ENCODE assay signal across 7 cellular contexts in the genomic region with DNA sequence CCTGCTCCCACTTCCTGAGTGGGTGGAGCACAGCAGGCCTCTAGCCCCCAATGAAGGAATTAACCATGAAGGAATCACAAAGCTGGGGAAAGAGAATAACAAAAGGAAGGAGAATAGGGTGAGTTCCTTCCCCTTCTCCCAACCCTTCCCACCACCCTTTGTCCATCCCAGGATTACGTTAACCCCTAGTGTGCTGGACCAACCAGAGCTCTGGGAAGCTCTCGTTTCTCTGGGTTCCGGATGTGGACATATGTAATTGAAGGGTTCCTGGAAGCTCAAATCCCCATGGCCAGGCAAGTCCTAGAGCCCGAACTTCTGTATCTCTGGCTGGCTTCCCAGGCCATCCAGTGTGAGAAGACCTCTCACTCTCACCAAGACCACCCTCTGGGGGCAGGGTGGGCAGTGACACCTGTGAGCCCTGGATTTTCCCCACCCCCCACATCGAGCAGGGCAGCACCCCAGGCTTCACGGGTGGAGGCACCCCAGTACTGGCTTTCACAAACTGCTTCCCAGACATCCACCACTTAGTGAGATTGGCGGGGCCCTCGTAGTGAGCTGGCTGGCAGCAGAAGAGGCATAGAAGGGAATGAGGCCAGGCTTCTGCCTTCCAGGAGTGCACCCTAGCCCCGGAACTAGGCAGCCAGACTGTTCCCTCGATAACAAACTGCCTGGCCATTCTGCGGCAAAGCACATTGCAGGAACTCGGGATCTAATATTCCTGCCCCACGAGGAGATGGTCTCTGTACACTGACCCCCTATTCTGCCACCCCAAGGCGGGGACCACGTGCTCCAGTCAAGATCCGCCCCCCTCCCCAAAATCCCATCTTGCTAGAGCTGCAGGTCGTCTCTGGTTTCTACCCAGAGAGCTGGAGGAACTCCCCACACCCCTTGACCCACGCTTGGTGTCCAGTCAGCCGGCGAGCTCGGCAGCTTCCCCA. TPM values are rescaled to one million over a fixed set of nuclear protein-coding genes. Genes with fewer than 3 reads are reported as not detected.
DNase-seq lines count a peak whose midpoint lies in the region; ATAC-seq and TF ChIP-seq lines count a peak whose summit lies in the region.

No MANE protein-coding gene starts in this region.

- no peaks in the 10 kb centered on the region for H4K20me1 ChIP-seq in HCT116 (ENCODE audit: insufficient read depth)

- DNase-seq in HCT116 (ENCODE audit: low read depth, low spot score) (no peak), spleen (no peak), medulla oblongata (ENCODE audit: extremely low spot score) (no peak), hippocampal formation (lab: John Stamatoyannopoulos, UW) (no peak)

- POLR2A ChIA-PET in HCT116 (lab: Charles Lee) = no interaction called here

- H3K4me1 ChIP-seq in HCT116 (ENCODE audit: control insufficient read depth in 1 of 2, insufficient read depth in 2 of 2, low read length in 2 of 2) (peaks cover 14 to 35% of the 10 kb centered on the region in 2 experiments), spleen (peaks cover 9 to 62% (median 42%) of the 10 kb centered on the region in 6 donors)

- TF ChIP-seq CTCF in HCT116 (IDR thresholded peaks at IDR 0.05 in 2 of 3, conservative IDR thresholded peaks at IDR 0.05 in 1 of 3; ENCODE audit: borderline replicate concordance in 1 of 3, insufficient read depth in 1 of 3, low read depth in 2 of 3, low read length in 2 of 3) (no peak), WI38 (IDR thresholded peaks at IDR 0.05; ENCODE audit: low read depth, low read length) (no peak), spleen (IDR thresholded peaks at IDR 0.05 in 8 of 11, conservative IDR thresholded peaks at IDR 0.05 in 3 of 11) (no peak)

- TF ChIP-seq POLR2A in HCT116 (IDR thresholded peaks at IDR 0.05; ENCODE audit: borderline replicate concordance, extremely low read depth, insufficient read depth, insufficient read length) (no peak), spleen (IDR thresholded peaks at IDR 0.05) (no peak)

- 20 to 53% (median 25%) methylated on average over 12 to 21 of the region's 21 CpGs for WGBS in spleen, 5 donors

- BruUV-seq in HCT116 (replicated peaks; lab: Mats Ljungman, UMichigan) = no TSS peak

- H3K79me2 ChIP-seq in HCT116 (ENCODE audit: insufficient read depth, low read length) = peaks cover 52% of the 10 kb centered on the region

- peak overlapping the region; percentile 100 for H3K4me2 ChIP-seq in HCT116 (ENCODE audit: low read length)

- H3K27me3 ChIP-seq in HCT116 (ENCODE audit: insufficient read depth, low read length) = no peaks in the 10 kb centered on the region
- peaks cover 0 to 38% (median 12%) of the 10 kb centered on the region in 7 donors for H3K27me3 ChIP-seq in spleen (replicated peaks in 1 of 7)

- ATAC-seq in HCT116 = no peak
- no peak for ATAC-seq in GM19397 (IDR thresholded peaks at IDR 0.05; ENCODE audit: unreplicated experiment)

- H3K9ac ChIP-seq in HCT116 (ENCODE audit: low read length) = peak overlapping the region; percentile 75

- H3K4me3 ChIP-seq in HCT116 (replicated peaks in 1 of 2; ENCODE audit: low read depth in 1 of 2, low read length in 2 of 2) (peak overlapping the region; percentile 82 to 94), WI38 (ENCODE audit: low read depth, low read length) (peak overlapping the region; percentile 63), iPS-11a (ENCODE audit: low read depth, low read length) (peak overlapping the region; percentile 95), spleen (peak overlapping the region; percentile 64 to 96 (median 84))

- TF ChIP-seq RAD21 in HCT116 (IDR thresholded peaks at IDR 0.05; ENCODE audit: low read depth) = no peak

- RAD21 ChIA-PET in HCT116 (lab: Charles Lee; ENCODE audit: low non-redundant PET in 1 of 2, low total read pairs in 2 of 2, uncharacterized antibody in 2 of 2, unreplicated experiment in 2 of 2) = no interaction called here

- intact Hi-C loops in HCT116 (cut with micrococcal nuclease) = loop anchor here (5.0 to 10.0 kb wide), 2 partner anchors 45 to 242 kb away; no protein-coding TSS in a partner anchor
- intact Hi-C loops in spleen (cut with DNase I; ENCODE audit: low total_unique reads) = no loop called here

- H2AFZ ChIP-seq in HCT116 (ENCODE audit: low read depth, low read length, poor library complexity, severe bottlenecking) = no peak overlapping the region

- no peaks in the 10 kb centered on the region for H3K9me3 ChIP-seq in HCT116 (ENCODE audit: control insufficient read depth in 1 of 2, insufficient read depth in 1 of 2, low read depth in 1 of 2, low read length in 2 of 2)
- no peaks in the 10 kb centered on the region for H3K9me3 ChIP-seq in spleen

- CTCF ChIA-PET in HCT116 (lab: Charles Lee) = interaction anchor here (1.6 kb wide), 1 partner anchor 381 kb away, joined by 4 read pairs; no protein-coding TSS in a partner anchor

- H3K36me3 ChIP-seq in HCT116 (ENCODE audit: control insufficient read depth in 1 of 2, insufficient read depth in 2 of 2, low read length in 2 of 2) (no peaks in the 10 kb centered on the region), spleen (no peaks in the 10 kb centered on the region)

- H3K27ac ChIP-seq in HCT116 (ENCODE audit: low read depth, low read length) (peak overlapping the region; percentile 85; the same call in 1 of the 2 replicates), spleen (peak overlapping the region in 2 of 8 donors; percentile 88 to 89)

- H3K9me2 ChIP-seq in HCT116 (ENCODE audit: insufficient read depth) = no peaks in the 10 kb centered on the region

TF ChIP-seq in HCT116, 20 proteins besides CTCF, POLR2A, EP300 and RAD21 (continues in another document):
- no peak for TF ChIP-seq SIN3A (IDR thresholded peaks at IDR 0.05; ENCODE audit: low read depth)
- TF ChIP-seq FOSL1 (IDR thresholded peaks at IDR 0.05; ENCODE audit: low read depth) = no peak
- TF ChIP-seq, protein P1, sequence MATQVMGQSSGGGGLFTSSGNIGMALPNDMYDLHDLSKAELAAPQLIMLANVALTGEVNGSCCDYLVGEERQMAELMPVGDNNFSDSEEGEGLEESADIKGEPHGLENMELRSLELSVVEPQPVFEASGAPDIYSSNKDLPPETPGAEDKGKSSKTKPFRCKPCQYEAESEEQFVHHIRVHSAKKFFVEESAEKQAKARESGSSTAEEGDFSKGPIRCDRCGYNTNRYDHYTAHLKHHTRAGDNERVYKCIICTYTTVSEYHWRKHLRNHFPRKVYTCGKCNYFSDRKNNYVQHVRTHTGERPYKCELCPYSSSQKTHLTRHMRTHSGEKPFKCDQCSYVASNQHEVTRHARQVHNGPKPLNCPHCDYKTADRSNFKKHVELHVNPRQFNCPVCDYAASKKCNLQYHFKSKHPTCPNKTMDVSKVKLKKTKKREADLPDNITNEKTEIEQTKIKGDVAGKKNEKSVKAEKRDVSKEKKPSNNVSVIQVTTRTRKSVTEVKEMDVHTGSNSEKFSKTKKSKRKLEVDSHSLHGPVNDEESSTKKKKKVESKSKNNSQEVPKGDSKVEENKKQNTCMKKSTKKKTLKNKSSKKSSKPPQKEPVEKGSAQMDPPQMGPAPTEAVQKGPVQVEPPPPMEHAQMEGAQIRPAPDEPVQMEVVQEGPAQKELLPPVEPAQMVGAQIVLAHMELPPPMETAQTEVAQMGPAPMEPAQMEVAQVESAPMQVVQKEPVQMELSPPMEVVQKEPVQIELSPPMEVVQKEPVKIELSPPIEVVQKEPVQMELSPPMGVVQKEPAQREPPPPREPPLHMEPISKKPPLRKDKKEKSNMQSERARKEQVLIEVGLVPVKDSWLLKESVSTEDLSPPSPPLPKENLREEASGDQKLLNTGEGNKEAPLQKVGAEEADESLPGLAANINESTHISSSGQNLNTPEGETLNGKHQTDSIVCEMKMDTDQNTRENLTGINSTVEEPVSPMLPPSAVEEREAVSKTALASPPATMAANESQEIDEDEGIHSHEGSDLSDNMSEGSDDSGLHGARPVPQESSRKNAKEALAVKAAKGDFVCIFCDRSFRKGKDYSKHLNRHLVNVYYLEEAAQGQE (IDR thresholded peaks at IDR 0.05; ENCODE audit: low read depth) = no peak
- TF ChIP-seq POLR2AphosphoS5 (IDR thresholded peaks at IDR 0.05; ENCODE audit: low read depth, low read length) = no peak
- no peak for TF ChIP-seq JUND (IDR thresholded peaks at IDR 0.05)
- no peak for TF ChIP-seq EZH2 (IDR thresholded peaks at IDR 0.05)
- TF ChIP-seq YY1 (IDR thresholded peaks at IDR 0.05; ENCODE audit: extremely low read depth, insufficient replicate concordance, low read depth, low read length) = no peak
- TF ChIP-seq CEBPB (IDR thresholded peaks at IDR 0.05; ENCODE audit: low read depth) = no peak
- no peak for TF ChIP-seq EGR1 (IDR thresholded peaks at IDR 0.05; ENCODE audit: low read depth)
- TF ChIP-seq, protein P2, sequence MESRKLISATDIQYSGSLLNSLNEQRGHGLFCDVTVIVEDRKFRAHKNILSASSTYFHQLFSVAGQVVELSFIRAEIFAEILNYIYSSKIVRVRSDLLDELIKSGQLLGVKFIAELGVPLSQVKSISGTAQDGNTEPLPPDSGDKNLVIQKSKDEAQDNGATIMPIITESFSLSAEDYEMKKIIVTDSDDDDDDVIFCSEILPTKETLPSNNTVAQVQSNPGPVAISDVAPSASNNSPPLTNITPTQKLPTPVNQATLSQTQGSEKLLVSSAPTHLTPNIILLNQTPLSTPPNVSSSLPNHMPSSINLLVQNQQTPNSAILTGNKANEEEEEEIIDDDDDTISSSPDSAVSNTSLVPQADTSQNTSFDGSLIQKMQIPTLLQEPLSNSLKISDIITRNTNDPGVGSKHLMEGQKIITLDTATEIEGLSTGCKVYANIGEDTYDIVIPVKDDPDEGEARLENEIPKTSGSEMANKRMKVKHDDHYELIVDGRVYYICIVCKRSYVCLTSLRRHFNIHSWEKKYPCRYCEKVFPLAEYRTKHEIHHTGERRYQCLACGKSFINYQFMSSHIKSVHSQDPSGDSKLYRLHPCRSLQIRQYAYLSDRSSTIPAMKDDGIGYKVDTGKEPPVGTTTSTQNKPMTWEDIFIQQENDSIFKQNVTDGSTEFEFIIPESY (IDR thresholded peaks at IDR 0.05; ENCODE audit: extremely low read depth, insufficient replicate concordance, low read length) = no peak
- TF ChIP-seq, protein P3, sequence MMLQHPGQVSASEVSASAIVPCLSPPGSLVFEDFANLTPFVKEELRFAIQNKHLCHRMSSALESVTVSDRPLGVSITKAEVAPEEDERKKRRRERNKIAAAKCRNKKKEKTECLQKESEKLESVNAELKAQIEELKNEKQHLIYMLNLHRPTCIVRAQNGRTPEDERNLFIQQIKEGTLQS (IDR thresholded peaks at IDR 0.05) = no peak
- TF ChIP-seq, protein P4, sequence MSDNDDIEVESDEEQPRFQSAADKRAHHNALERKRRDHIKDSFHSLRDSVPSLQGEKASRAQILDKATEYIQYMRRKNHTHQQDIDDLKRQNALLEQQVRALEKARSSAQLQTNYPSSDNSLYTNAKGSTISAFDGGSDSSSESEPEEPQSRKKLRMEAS (IDR thresholded peaks at IDR 0.05) = no peak
- no peak for TF ChIP-seq EZH2phosphoT487 (IDR thresholded peaks at IDR 0.05; ENCODE audit: borderline replicate concordance)
- TF ChIP-seq ZNF274 (IDR thresholded peaks at IDR 0.05; ENCODE audit: low read depth, low read length) = no peak
- TF ChIP-seq CBX3 (IDR thresholded peaks at IDR 0.05; ENCODE audit: low read depth) = no peak

RNA-seq across cellular contexts. Expression of a gene that starts 2.1 kb away (rescaled TPM):
- total RNA-seq in HCT116 (2021; ENCODE audit: unreplicated experiment) (23.8 TPM), spleen (10 to 100 TPM in 1 of 7 donors, 1 to 10 TPM in 6; 4.6 to 16.2 (median 7.7) TPM)
- polyA plus RNA-seq in HCT116 (2012) = 17.7 and 22.2 TPM in 2 replicates
- 1 to 10 TPM in 2 of 3 donors, under 1 TPM in 1; 0.67 to 2.3 (median 1.1) TPM for polyA plus RNA-seq in spleen
